22 cellular contexts compared by ENCODE assay signal in genomic region chr6:157586476-157587126, GRCh38.
A peak's percentile ranks its signal among the peaks of the same experiment; 100 is the strongest.
DNase-seq lines count a peak whose midpoint lies in the region; ATAC-seq, FAIRE-seq and TF ChIP-seq lines count a peak whose summit lies in the region.
"Had no signal": no experiment of that assay in that cellular context is flagged by ENCODE, and none has a peak within 500 bp of the region (broad histone marks: within the 10 kb centered on the region; RNA-seq: fewer than 3 reads in every experiment).

No MANE protein-coding gene starts in this region.

- peak overlapping the region; percentile 4 for H3K27ac ChIP-seq in HUES48 (ENCODE audit: low read depth, low read length)
- H3K27ac ChIP-seq in small intestine (ENCODE audit: low read depth in 1 of 2, low read length in 1 of 2) = no peak overlapping the region
- H3K27ac ChIP-seq: C4-2B had no signal

- TF ChIP-seq CTCF in glutamatergic neuron (IDR thresholded peaks at IDR 0.05; ENCODE audit: partially characterized antibody, unreplicated experiment) (no peak), omental fat pad (IDR thresholded peaks at IDR 0.05) (no peak)

- H3K27me3 ChIP-seq in HUES48 (ENCODE audit: control insufficient read depth, insufficient read depth, low read length) (no peaks in the 10 kb centered on the region), small intestine (ENCODE audit: control insufficient read depth in 2 of 2, insufficient read depth in 2 of 2, low read length in 2 of 2) (no peaks in the 10 kb centered on the region)

- H3K4me3 Mint-ChIP-seq in glutamatergic neuron (ENCODE audit: unreplicated experiment) (no peak overlapping the region), memory B cell (no peak overlapping the region)
- H3K4me3 Mint-ChIP-seq: CD8-positive, alpha-beta memory T cell had no signal

- H3K27ac Mint-ChIP-seq in glutamatergic neuron (ENCODE audit: unreplicated experiment) (peak overlapping the region; percentile 26), memory B cell (peak overlapping the region; percentile 41)

- H3K36me3 ChIP-seq in HUES48 (ENCODE audit: control insufficient read depth, insufficient read depth, low read length) (no peaks in the 10 kb centered on the region), small intestine (ENCODE audit: control insufficient read depth in 2 of 2, insufficient read depth in 2 of 2, low read length in 2 of 2) (no peaks in the 10 kb centered on the region)

- no peak overlapping the region for H3K9ac ChIP-seq in HUES48 (ENCODE audit: low read depth, low read length)

- H3K27me3 Mint-ChIP-seq in glutamatergic neuron (ENCODE audit: unreplicated experiment) (peaks cover 3% of the 10 kb centered on the region), memory B cell (no peaks in the 10 kb centered on the region)
- H3K27me3 Mint-ChIP-seq: CD8-positive, alpha-beta memory T cell had no signal

- H3K9me3 Mint-ChIP-seq in glutamatergic neuron (ENCODE audit: unreplicated experiment) (peaks cover 14% of the 10 kb centered on the region), memory B cell (peaks cover 9% of the 10 kb centered on the region)

- peaks cover 18% of the 10 kb centered on the region for H3K9me3 ChIP-seq in HUES48 (ENCODE audit: control insufficient read depth, insufficient read depth, low read length)
- H3K9me3 ChIP-seq in small intestine (ENCODE audit: control insufficient read depth, low read depth) = no peaks in the 10 kb centered on the region

- H3K4me1 Mint-ChIP-seq in glutamatergic neuron (ENCODE audit: low read depth, unreplicated experiment) (no peaks in the 10 kb centered on the region), memory B cell (peaks cover 47% of the 10 kb centered on the region)

- 69 to 83% (median 74%) methylated on average over 8 of the region's 8 CpGs for WGBS in small intestine, 3 donors

- ATAC-seq in memory B cell (ENCODE audit: low read depth) (no peak), omental fat pad (ENCODE audit: low FRiP score) (no peak), HG03045 (IDR thresholded peaks at IDR 0.05; ENCODE audit: unreplicated experiment) (no peak), HG03457 (IDR thresholded peaks at IDR 0.05; ENCODE audit: unreplicated experiment) (no peak)

- no peak for FAIRE-seq in small intestine (lab: Jason Lieb, UNC)
- FAIRE-seq: D721Med had no signal

- H3K4me1 ChIP-seq in HUES48 (ENCODE audit: control insufficient read depth, insufficient read depth, low read length) (no peaks in the 10 kb centered on the region), small intestine (ENCODE audit: control insufficient read depth in 2 of 2, insufficient read depth in 1 of 2, low read depth in 1 of 2, low read length in 1 of 2) (peaks cover 0 to 10% of the 10 kb centered on the region in 2 donors)

- no peak overlapping the region for H3K4me3 ChIP-seq in HUES48 (ENCODE audit: low read depth, low read length)
- H3K4me3 ChIP-seq in small intestine (ENCODE audit: low read depth in 1 of 2, low read length in 2 of 2) = no peak overlapping the region

- H3K36me3 Mint-ChIP-seq in glutamatergic neuron (ENCODE audit: unreplicated experiment) = peaks cover 13% of the 10 kb centered on the region
- peaks cover 28% of the 10 kb centered on the region for H3K36me3 Mint-ChIP-seq in memory B cell

- DNase-seq in glutamatergic neuron = no peak
- no peak for DNase-seq in memory B cell (ENCODE audit: low spot score in 2 of 2)
- DNase-seq in small intestine = peak; percentile 46
- no peak for DNase-seq in omental fat pad (ENCODE audit: low spot score)
- no peak for DNase-seq in stimulated activated CD4-positive, alpha-beta T cell treated with anti-CD3 and anti-CD28 coated beads, Interleukin-4, amount 100 ng/mL, for 1 hour
- DNase-seq: AML-193; CD8-positive, alpha-beta memory T cell; DMS79; KG1; NCI-H1092 treated with DMSO at 0.1 percent for 48 hours; NCI-H146; NCI-H2029; NCI-H2227 treated with DMSO at 0.1 percent for 48 hours; NCI-H510A treated with DMSO at 0.1 percent for 48 hours; NCI-H774; NK-92 treated with Interleukin-12 subunit alpha and Interleukin-12 subunit beta, amount 100 ng/mL, for 24 hours; SIG-M5 had no signal
